Comparison of ENCODE assay signal across 9 cellular contexts in genomic region chr3:25468866-25469319, GRCh38. TPM values are rescaled to one million over a fixed set of nuclear protein-coding genes. Genes with fewer than 3 reads are reported as not detected.
DNase-seq lines count a peak whose midpoint lies in the region; ATAC-seq and TF ChIP-seq lines count a peak whose summit lies in the region.
"Had no signal": no experiment of that assay in that cellular context is flagged by ENCODE, and none has a peak within 500 bp of the region (broad histone marks: within the 10 kb centered on the region; RNA-seq: fewer than 3 reads in every experiment).

No MANE protein-coding gene starts in this region.

- TF ChIP-seq CTCF in fibroblast of pulmonary artery (IDR thresholded peaks at IDR 0.05; ENCODE audit: low read length, missing control alignments) (peak; percentile 33), type B pancreatic cell (conservative IDR thresholded peaks at IDR 0.05) (peak; percentile 68)

- DNase-seq in SK-MEL-5 (ENCODE audit: low read depth, low spot score), result peak; percentile 55
- DNase-seq in fibroblast of pulmonary artery (ENCODE audit: low read depth), result peak; percentile 84
- peak; percentile 26 for DNase-seq in myocyte (ENCODE audit: low read depth)
- no peak for DNase-seq in type B pancreatic cell (ENCODE audit: extremely low spot score, unreplicated experiment)
- DNase-seq in activated CD8-positive, alpha-beta memory T cell treated with anti-CD3 and anti-CD28 coated beads for 24 hours, result no peak
- no peak for DNase-seq in GM19240 (ENCODE audit: insufficient read length, low spot score)

- peaks cover 49% of the 10 kb centered on the region for H3K4me1 Mint-ChIP-seq in type B pancreatic cell (ENCODE audit: unreplicated experiment)

- no peak overlapping the region for H3K4me3 ChIP-seq in fibroblast of pulmonary artery (replicated peaks; ENCODE audit: low read depth, low read length)

- in situ Hi-C loops in SK-MEL-5 (cut with HindIII; ENCODE audit: low pct_unique_long_range_greater_than_20kb, low sequenced_read_pairs), result no loop called here

- H3K36me3 Mint-ChIP-seq in type B pancreatic cell, result no peaks in the 10 kb centered on the region
- H3K36me3 Mint-ChIP-seq: IgD-negative memory B cell had no signal

- H3K27ac Mint-ChIP-seq in type B pancreatic cell, result peak overlapping the region; percentile 34
- H3K27ac Mint-ChIP-seq: IgD-negative memory B cell had no signal

- H3K4me3 Mint-ChIP-seq in type B pancreatic cell, result peak overlapping the region; percentile 59
- H3K4me3 Mint-ChIP-seq: IgD-negative memory B cell had no signal

- H3K27me3 Mint-ChIP-seq in type B pancreatic cell, result no peaks in the 10 kb centered on the region

- H3K9me3 Mint-ChIP-seq in type B pancreatic cell, result no peaks in the 10 kb centered on the region

- ATAC-seq in HG03565 (IDR thresholded peaks at IDR 0.05; ENCODE audit: unreplicated experiment), result no peak
- no peak for ATAC-seq in HG02938 (IDR thresholded peaks at IDR 0.05; ENCODE audit: unreplicated experiment)

RNA-seq across cellular contexts. Expression of gene RARB, which starts 40.8 kb away (rescaled TPM):
- total RNA-seq in SK-MEL-5 (2014; rRNA removed; shearing (Covaris generic)), result 0.87 and 1.0 TPM in 2 replicates
- polyA plus RNA-seq in SK-MEL-5 (2015; cell fraction: cytosol; rRNA removed), result 0.06 and 0.11 TPM in 2 replicates
- polyA plus RNA-seq in SK-MEL-5 (2015; cell fraction: nucleus; rRNA removed), result 0.14 and 0.23 TPM in 2 replicates
- total RNA-seq in myocyte, result 0.13 TPM in 1 of 2 replicates, not detected in the other
- 0.18 TPM for polyA plus RNA-seq in myocyte (2012)
- 13.3 and 28.2 TPM in 2 replicates for total RNA-seq in type B pancreatic cell (ENCODE audit: low replicate concordance)

Comparison
In these comparisons a context has a peak if more than half of its experiments do, and no peak if none do; other contexts are left out.
1. DNase-seq: peak in SK-MEL-5 (single experiment), fibroblast of pulmonary artery (single experiment) and myocyte (single experiment); none in type B pancreatic cell (single experiment), activated CD8-positive, alpha-beta memory T cell treated with anti-CD3 and anti-CD28 coated beads for 24 hours (single experiment) and GM19240 (single experiment).